9 cellular contexts compared by ENCODE assay signal in genomic region chr16:84718-85452, GRCh38. TPM values are rescaled to one million over a fixed set of nuclear protein-coding genes. Genes with fewer than 3 reads are reported as not detected.
DNase-seq lines count a peak whose midpoint lies in the region; ATAC-seq and TF ChIP-seq lines count a peak whose summit lies in the region.
"Had no signal": no experiment of that assay in that cellular context is flagged by ENCODE, and none has a peak within 500 bp of the region (broad histone marks: within the 10 kb centered on the region; RNA-seq: fewer than 3 reads in every experiment).

No MANE protein-coding gene starts in this region.

- H3K4me3 ChIP-seq in CD8-positive, alpha-beta memory T cell (ENCODE audit: low read length), result no peak overlapping the region
- no peak overlapping the region for H3K4me3 ChIP-seq in MM.1S (ENCODE audit: low read length)
- H3K4me3 ChIP-seq in thyroid gland (replicated peaks in 1 of 3), result no peak overlapping the region
- no peak overlapping the region for H3K4me3 ChIP-seq in neural progenitor cell
- H3K4me3 ChIP-seq: PC-9 had no signal

- intact Hi-C loops in activated CD4-positive, alpha-beta T cell treated with anti-CD3 and anti-CD28 coated beads, Interleukin-2, amount 10 ng/mL, durations not matched to agents 24 days and 14 days (cut with micrococcal nuclease), result no loop called here
- intact Hi-C loops in natural killer cell (cut with micrococcal nuclease) (no loop called here), thyroid gland (cut with DNase I) (no loop called here)

- peaks cover 24 to 32% (median 24%) of the 10 kb centered on the region in 3 donors for H3K4me1 Mint-ChIP-seq in CD8-positive, alpha-beta memory T cell
- H3K4me1 Mint-ChIP-seq in activated CD4-positive, alpha-beta T cell treated with anti-CD3 and anti-CD28 coated beads, Interleukin-2, amount 10 ng/mL, durations not matched to agents 24 days and 14 days, result peaks cover 20% of the 10 kb centered on the region
- H3K4me1 Mint-ChIP-seq in effector memory CD8-positive, alpha-beta T cell (ENCODE audit: low read depth in 2 of 2), result peaks cover 19 to 23% of the 10 kb centered on the region in 2 donors
- H3K4me1 Mint-ChIP-seq in natural killer cell (peaks cover 19 to 38% of the 10 kb centered on the region in 2 donors), neural progenitor cell (peaks cover 5% of the 10 kb centered on the region)

- no peaks in the 10 kb centered on the region for H3K9me3 ChIP-seq in CD8-positive, alpha-beta memory T cell (ENCODE audit: low read length)
- H3K9me3 ChIP-seq in MM.1S (replicated peaks; ENCODE audit: insufficient read depth, low read length) (no peaks in the 10 kb centered on the region), thyroid gland (no peaks in the 10 kb centered on the region), neural progenitor cell (ENCODE audit: low read depth) (no peaks in the 10 kb centered on the region)

- TF ChIP-seq CTCF in MM.1S (IDR thresholded peaks at IDR 0.05; ENCODE audit: low read length), result no peak
- TF ChIP-seq CTCF in natural killer cell (IDR thresholded peaks at IDR 0.05), result no peak
- peak in 1 of 6 experiments; percentile 8 for TF ChIP-seq CTCF in thyroid gland (IDR thresholded peaks at IDR 0.05)
- no peak for TF ChIP-seq CTCF in neural progenitor cell (IDR thresholded peaks at IDR 0.05)

- H3K36me3 Mint-ChIP-seq in CD8-positive, alpha-beta memory T cell, result peaks cover 0 to 52% (median 0%) of the 10 kb centered on the region in 3 donors
- peaks cover 38% of the 10 kb centered on the region for H3K36me3 Mint-ChIP-seq in activated CD4-positive, alpha-beta T cell treated with anti-CD3 and anti-CD28 coated beads, Interleukin-2, amount 10 ng/mL, durations not matched to agents 24 days and 14 days (ENCODE audit: low read depth)
- peaks cover 25% of the 10 kb centered on the region for H3K36me3 Mint-ChIP-seq in effector memory CD8-positive, alpha-beta T cell (ENCODE audit: insufficient read depth)
- H3K36me3 Mint-ChIP-seq in natural killer cell (no peaks in the 10 kb centered on the region), neural progenitor cell (peaks cover 11% of the 10 kb centered on the region)

- H3K27ac Mint-ChIP-seq in CD8-positive, alpha-beta memory T cell, result peak overlapping the region in 7 of 8 donors; percentile 2 to 92 (median 78)
- peak overlapping the region; percentile 92 for H3K27ac Mint-ChIP-seq in activated CD4-positive, alpha-beta T cell treated with anti-CD3 and anti-CD28 coated beads, Interleukin-2, amount 10 ng/mL, durations not matched to agents 24 days and 14 days
- H3K27ac Mint-ChIP-seq in effector memory CD8-positive, alpha-beta T cell, result peak overlapping the region; percentile 72 to 81
- H3K27ac Mint-ChIP-seq in natural killer cell (peak overlapping the region; percentile 60 to 87), neural progenitor cell (no peak overlapping the region)

- peaks cover 0 to 1% of the 10 kb centered on the region in 2 donors for H3K27me3 Mint-ChIP-seq in CD8-positive, alpha-beta memory T cell
- no peaks in the 10 kb centered on the region for H3K27me3 Mint-ChIP-seq in activated CD4-positive, alpha-beta T cell treated with anti-CD3 and anti-CD28 coated beads, Interleukin-2, amount 10 ng/mL, durations not matched to agents 24 days and 14 days
- no peaks in the 10 kb centered on the region for H3K27me3 Mint-ChIP-seq in effector memory CD8-positive, alpha-beta T cell
- H3K27me3 Mint-ChIP-seq in natural killer cell (ENCODE audit: low read depth in 2 of 2) (no peaks in the 10 kb centered on the region), neural progenitor cell (ENCODE audit: insufficient read depth, low read depth) (peaks cover 3% of the 10 kb centered on the region)

- no peaks in the 10 kb centered on the region for H3K27me3 ChIP-seq in CD8-positive, alpha-beta memory T cell (ENCODE audit: insufficient read depth, low read length, poor library complexity, severe bottlenecking)
- H3K27me3 ChIP-seq in MM.1S (replicated peaks; ENCODE audit: insufficient read depth, low read length), result no peaks in the 10 kb centered on the region
- no peaks in the 10 kb centered on the region for H3K27me3 ChIP-seq in thyroid gland
- H3K27me3 ChIP-seq in neural progenitor cell, result no peaks in the 10 kb centered on the region

- peak overlapping the region; percentile 10; the same call in 1 of the 2 replicates for H3K9ac ChIP-seq in MM.1S (ENCODE audit: low read length)
- no peak overlapping the region for H3K9ac ChIP-seq in neural progenitor cell

- H4K20me1 ChIP-seq in MM.1S (ENCODE audit: insufficient read depth, low read length), result no peaks in the 10 kb centered on the region
- peaks cover 4% of the 10 kb centered on the region for H4K20me1 ChIP-seq in neural progenitor cell (ENCODE audit: low read depth)

- H3K4me3 Mint-ChIP-seq in CD8-positive, alpha-beta memory T cell, result peak overlapping the region in 6 of 7 donors; percentile 12 to 69 (median 48)
- peak overlapping the region; percentile 64 for H3K4me3 Mint-ChIP-seq in activated CD4-positive, alpha-beta T cell treated with anti-CD3 and anti-CD28 coated beads, Interleukin-2, amount 10 ng/mL, durations not matched to agents 24 days and 14 days
- peak overlapping the region; percentile 47 to 51 for H3K4me3 Mint-ChIP-seq in effector memory CD8-positive, alpha-beta T cell
- H3K4me3 Mint-ChIP-seq in natural killer cell (peak overlapping the region; percentile 75), neural progenitor cell (no peak overlapping the region)

- ATAC-seq in GM21381 (IDR thresholded peaks at IDR 0.05; ENCODE audit: unreplicated experiment) (peak; percentile 52), natural killer cell (peak; percentile 82 to 92 (median 87))
- peak; percentile 79 for ATAC-seq in effector memory CD8-positive, alpha-beta T cell (replicated peaks)

- no peaks in the 10 kb centered on the region for H3K36me3 ChIP-seq in CD8-positive, alpha-beta memory T cell (ENCODE audit: insufficient read depth, low read length)
- H3K36me3 ChIP-seq in MM.1S (replicated peaks; ENCODE audit: insufficient read depth, low read length), result no peaks in the 10 kb centered on the region
- peaks cover 26 to 37% of the 10 kb centered on the region in 2 donors for H3K36me3 ChIP-seq in thyroid gland
- H3K36me3 ChIP-seq in neural progenitor cell, result no peaks in the 10 kb centered on the region

- POLR2A ChIA-PET in CD8-positive, alpha-beta memory T cell (lab: Charles Lee), result no interaction called here

- peak in 1 of 2 donors; percentile 71 for TF ChIP-seq POLR2A in thyroid gland (IDR thresholded peaks at IDR 0.05)

- 0% methylated on average over 1 to 5 of the region's 9 CpGs for WGBS in thyroid gland, 2 donors

- H3K4me1 ChIP-seq in CD8-positive, alpha-beta memory T cell (ENCODE audit: insufficient read depth, low read length), result peaks cover 19% of the 10 kb centered on the region
- H3K4me1 ChIP-seq in MM.1S (ENCODE audit: low read length) (peaks cover 23% of the 10 kb centered on the region), thyroid gland (peaks cover 38 to 43% of the 10 kb centered on the region in 2 donors), neural progenitor cell (no peaks in the 10 kb centered on the region)

- H3K4me2 ChIP-seq in MM.1S (ENCODE audit: low read depth, low read length) (peak overlapping the region; percentile 8; the same call in 1 of the 2 replicates), neural progenitor cell (no peak overlapping the region)
- H3K4me2 ChIP-seq: PC-9 had no signal

- peak in 3 of 5 donors; percentile 17 to 58 (median 19) for DNase-seq in CD8-positive, alpha-beta memory T cell
- DNase-seq in MM.1S (peak; percentile 26), natural killer cell (peak; percentile 59), thyroid gland (peak; percentile 96 to 97), neural progenitor cell (ENCODE audit: low spot score) (no peak)
- DNase-seq in activated CD4-positive, alpha-beta T cell treated with anti-CD3 and anti-CD28 coated beads, Interleukin-2, amount 10 ng/mL, durations not matched to agents 24 days and 14 days, result peak; percentile 80
- peak in 2 of 3 experiments; percentile 8 to 25 for DNase-seq in effector memory CD8-positive, alpha-beta T cell

- no peak overlapping the region for H3K27ac ChIP-seq in CD8-positive, alpha-beta memory T cell (ENCODE audit: low read depth, low read length)
- peak overlapping the region; percentile 67; the same call in 1 of the 2 replicates for H3K27ac ChIP-seq in MM.1S (ENCODE audit: low read length)
- H3K27ac ChIP-seq in thyroid gland, result peak overlapping the region; percentile 63 to 93 (median 88)
- no peak overlapping the region for H3K27ac ChIP-seq in neural progenitor cell
- H3K27ac ChIP-seq: PC-9 had no signal

- no peaks in the 10 kb centered on the region for H3K9me3 Mint-ChIP-seq in CD8-positive, alpha-beta memory T cell
- no peaks in the 10 kb centered on the region for H3K9me3 Mint-ChIP-seq in activated CD4-positive, alpha-beta T cell treated with anti-CD3 and anti-CD28 coated beads, Interleukin-2, amount 10 ng/mL, durations not matched to agents 24 days and 14 days
- no peaks in the 10 kb centered on the region for H3K9me3 Mint-ChIP-seq in effector memory CD8-positive, alpha-beta T cell
- H3K9me3 Mint-ChIP-seq in natural killer cell (no peaks in the 10 kb centered on the region), neural progenitor cell (no peaks in the 10 kb centered on the region)

- H3F3A ChIP-seq in MM.1S (ENCODE audit: insufficient read depth, low read length) (peaks cover 4% of the 10 kb centered on the region; the same call in 1 of the 2 replicates), neural progenitor cell (ENCODE audit: low read depth) (no peaks in the 10 kb centered on the region)

- H3K79me2 ChIP-seq in MM.1S (ENCODE audit: low read length) (no peaks in the 10 kb centered on the region), neural progenitor cell (ENCODE audit: low read depth) (no peaks in the 10 kb centered on the region)

- H3K9me2 ChIP-seq in MM.1S (replicated peaks; ENCODE audit: insufficient read depth, low read length), result no peaks in the 10 kb centered on the region

- CTCF ChIA-PET in CD8-positive, alpha-beta memory T cell (lab: Charles Lee), result interaction anchor here (1.0 to 5.0 kb wide), 3 partner anchors 12 to 21 kb away, joined by 3 to 25 read pairs (median 21); no protein-coding TSS in a partner anchor

- H2AFZ ChIP-seq in MM.1S (ENCODE audit: low read length), result no peak overlapping the region
- no peak overlapping the region for H2AFZ ChIP-seq in neural progenitor cell (replicated peaks)
- H2AFZ ChIP-seq: PC-9 had no signal

RNA-seq across cellular contexts. Expression of gene MPG, which starts 6.9 kb away (rescaled TPM):
- 10 to 100 TPM; 47.5 to 48.2 TPM for total RNA-seq in CD8-positive, alpha-beta memory T cell
- polyA plus RNA-seq in CD8-positive, alpha-beta memory T cell, result 58.1 TPM
- total RNA-seq in activated CD4-positive, alpha-beta T cell treated with anti-CD3 and anti-CD28 coated beads, Interleukin-2, amount 10 ng/mL, durations not matched to agents 24 days and 14 days, result 68.4 and 72.6 TPM in 2 replicates
- total RNA-seq in natural killer cell (10 to 100 TPM; 29.9 to 34.3 (median 31.5) TPM), thyroid gland (100 to 1,000 TPM in 2 of 4 donors, 10 to 100 TPM in 2; 75.8 to 150 (median 104) TPM), neural progenitor cell (ENCODE audit: low replicate concordance) (21.2 and 63.4 TPM in 2 replicates)

RNA-seq across cellular contexts. Expression of gene RHBDF1, which starts 12.5 kb away (rescaled TPM):
- under 1 TPM; 0.53 to 0.59 TPM for total RNA-seq in CD8-positive, alpha-beta memory T cell
- not detected for polyA plus RNA-seq in CD8-positive, alpha-beta memory T cell
- 0.26 and 0.76 TPM in 2 replicates for total RNA-seq in activated CD4-positive, alpha-beta T cell treated with anti-CD3 and anti-CD28 coated beads, Interleukin-2, amount 10 ng/mL, durations not matched to agents 24 days and 14 days
- 1 to 10 TPM in 1 of 3 donors, under 1 TPM in 2; 0.26 to 1.1 (median 0.78) TPM for total RNA-seq in natural killer cell
- total RNA-seq in thyroid gland, result 10 to 100 TPM; 20.4 to 35.4 (median 28.4) TPM
- total RNA-seq in neural progenitor cell (ENCODE audit: low replicate concordance), result 11.0 and 24.4 TPM in 2 replicates

RNA-seq across cellular contexts. Expression of gene SNRNP25, which starts 31.3 kb away (rescaled TPM):
- total RNA-seq in CD8-positive, alpha-beta memory T cell, result 100 to 1,000 TPM; 108 to 110 TPM
- polyA plus RNA-seq in CD8-positive, alpha-beta memory T cell, result 16.3 TPM
- total RNA-seq in activated CD4-positive, alpha-beta T cell treated with anti-CD3 and anti-CD28 coated beads, Interleukin-2, amount 10 ng/mL, durations not matched to agents 24 days and 14 days, result 97.7 and 99.9 TPM in 2 replicates
- total RNA-seq in natural killer cell (10 to 100 TPM in 2 of 3 donors, 1 to 10 TPM in 1; 6.4 to 13.4 (median 13.2) TPM), thyroid gland (10 to 100 TPM; 16.1 to 53.6 (median 34.8) TPM), neural progenitor cell (ENCODE audit: low replicate concordance) (43.6 and 49.8 TPM in 2 replicates)

RNA-seq across cellular contexts. Expression of gene POLR3K, which starts 31.5 kb away (rescaled TPM):
- total RNA-seq in CD8-positive, alpha-beta memory T cell, result 10 to 100 TPM; 63.6 to 63.9 TPM
- polyA plus RNA-seq in CD8-positive, alpha-beta memory T cell, result 35.1 TPM
- 88.9 and 89.8 TPM in 2 replicates for total RNA-seq in activated CD4-positive, alpha-beta T cell treated with anti-CD3 and anti-CD28 coated beads, Interleukin-2, amount 10 ng/mL, durations not matched to agents 24 days and 14 days
- total RNA-seq in natural killer cell, result 10 to 100 TPM; 10.6 to 14.6 (median 11.3) TPM
- 1 to 10 TPM; 3.5 to 6.7 (median 4.6) TPM for total RNA-seq in thyroid gland
- 9.2 and 11.0 TPM in 2 replicates for total RNA-seq in neural progenitor cell (ENCODE audit: low replicate concordance)

RNA-seq across cellular contexts. Expression of gene NPRL3, which starts 53.6 kb away (rescaled TPM):
- total RNA-seq in CD8-positive, alpha-beta memory T cell, result 10 to 100 TPM; 45.2 to 50.7 TPM
- polyA plus RNA-seq in CD8-positive, alpha-beta memory T cell, result 13.0 TPM
- 52.9 and 53.8 TPM in 2 replicates for total RNA-seq in activated CD4-positive, alpha-beta T cell treated with anti-CD3 and anti-CD28 coated beads, Interleukin-2, amount 10 ng/mL, durations not matched to agents 24 days and 14 days
- total RNA-seq in natural killer cell (10 to 100 TPM; 44.8 to 62.1 (median 55.7) TPM), thyroid gland (10 to 100 TPM; 21.8 to 34.3 (median 26.1) TPM), neural progenitor cell (ENCODE audit: low replicate concordance) (7.6 and 14.8 TPM in 2 replicates)

Comparison
In these comparisons a context has a peak if more than half of its experiments do, and no peak if none do; other contexts are left out.
1. H3K27ac ChIP-seq: peak in MM.1S (single experiment) and thyroid gland (3 of 3); none in CD8-positive, alpha-beta memory T cell (single experiment) and neural progenitor cell (single experiment).
2. Peak in every context shown above with its lines, with median percentiles within 50 percentile points of each other: ATAC-seq.